In genomic region chr5:149141224-149141956, GRCh38 we compare ENCODE assay signal across 8 cellular contexts. TPM values are rescaled to one million over a fixed set of nuclear protein-coding genes. Genes with fewer than 3 reads are reported as not detected.
DNase-seq lines count a peak whose midpoint lies in the region; ATAC-seq and TF ChIP-seq lines count a peak whose summit lies in the region.

ABLIM3 (plus strand) TSS chr5:149141493; CDS start chr5:149142096, 603 bp downstream.

- H3K79me2 ChIP-seq in osteoblast (ENCODE audit: insufficient read depth, low read length), result peaks cover 35% of the 10 kb centered on the region

- H3K36me3 Mint-ChIP-seq in CD8-positive, alpha-beta memory T cell, result no peaks in the 10 kb centered on the region
- peaks cover 5% of the 10 kb centered on the region for H3K36me3 Mint-ChIP-seq in activated naive CD8-positive, alpha-beta T cell
- peaks cover 1% of the 10 kb centered on the region for H3K36me3 Mint-ChIP-seq in glutamatergic neuron (ENCODE audit: unreplicated experiment)

- TF ChIP-seq CTCF in HL-60 (IDR thresholded peaks at IDR 0.05; ENCODE audit: insufficient read depth, low read length) (peak; percentile 58), glutamatergic neuron (IDR thresholded peaks at IDR 0.05; ENCODE audit: partially characterized antibody, unreplicated experiment) (peak; percentile 97), osteoblast (IDR thresholded peaks at IDR 0.05; ENCODE audit: extremely low read depth, low read depth, low read length) (peak; percentile 78), suprapubic skin (IDR thresholded peaks at IDR 0.05) (peak; percentile 66 to 97)

- peaks cover 5% of the 10 kb centered on the region for H3K4me1 ChIP-seq in CD8-positive, alpha-beta memory T cell (ENCODE audit: insufficient read depth, low read length)
- peaks cover 26% of the 10 kb centered on the region for H3K4me1 ChIP-seq in osteoblast (ENCODE audit: insufficient read depth, low read length)
- H3K4me1 ChIP-seq in suprapubic skin, result peaks cover 35% of the 10 kb centered on the region

- TF ChIP-seq POLR2A in suprapubic skin (IDR thresholded peaks at IDR 0.05), result no peak

- peaks cover 0 to 8% (median 0%) of the 10 kb centered on the region in 5 donors for H3K9me3 Mint-ChIP-seq in CD8-positive, alpha-beta memory T cell
- H3K9me3 Mint-ChIP-seq in activated naive CD8-positive, alpha-beta T cell (ENCODE audit: low read depth), result no peaks in the 10 kb centered on the region
- peaks cover 2% of the 10 kb centered on the region for H3K9me3 Mint-ChIP-seq in glutamatergic neuron (ENCODE audit: unreplicated experiment)

- 22% methylated on average over 13 of the region's 54 CpGs for WGBS in suprapubic skin

- H3K9me3 ChIP-seq in CD8-positive, alpha-beta memory T cell (ENCODE audit: low read length), result no peaks in the 10 kb centered on the region
- H3K9me3 ChIP-seq in osteoblast (ENCODE audit: low read depth, low read length) (no peaks in the 10 kb centered on the region), suprapubic skin (no peaks in the 10 kb centered on the region)

- H3K4me3 Mint-ChIP-seq in CD8-positive, alpha-beta memory T cell, result peak within 1 kb of the TSS; percentile 34 to 75 (median 51)
- peak within 1 kb of the TSS; percentile 62 for H3K4me3 Mint-ChIP-seq in activated naive CD8-positive, alpha-beta T cell
- peak within 1 kb of the TSS; percentile 90 for H3K4me3 Mint-ChIP-seq in glutamatergic neuron (ENCODE audit: unreplicated experiment)

- H4K20me1 ChIP-seq in osteoblast (ENCODE audit: insufficient read depth, low read length), result no peaks in the 10 kb centered on the region

- H3K4me2 ChIP-seq in osteoblast (ENCODE audit: insufficient read depth, low read length), result peak within 1 kb of the TSS; percentile 96

- DNase-seq in CD8-positive, alpha-beta memory T cell, result peak; percentile 56 to 73 (median 61)
- DNase-seq in HL-60 (ENCODE audit: low read depth in 1 of 2, low spot score in 1 of 2) (peak; percentile 27 to 28), SK-N-DZ (ENCODE audit: low spot score) (peak; percentile 37), glutamatergic neuron (peak; percentile 82), osteoblast (ENCODE audit: insufficient read length, low spot score, missing footprints) (peak; percentile 92), suprapubic skin (ENCODE audit: low spot score in 2 of 2) (peak in 1 of 2 donors; percentile 80)

- H3K27ac Mint-ChIP-seq in CD8-positive, alpha-beta memory T cell, result peak within 1 kb of the TSS in 1 of 8 donors; percentile 52
- no peak within 1 kb of the TSS for H3K27ac Mint-ChIP-seq in activated naive CD8-positive, alpha-beta T cell
- H3K27ac Mint-ChIP-seq in glutamatergic neuron (ENCODE audit: unreplicated experiment), result no peak within 1 kb of the TSS

- H3K4me3 ChIP-seq in CD8-positive, alpha-beta memory T cell (ENCODE audit: low read length), result peak within 1 kb of the TSS; percentile 56
- H3K4me3 ChIP-seq in HL-60 (replicated peaks; ENCODE audit: insufficient read depth, low read length) (peak within 1 kb of the TSS; percentile 42), osteoblast (ENCODE audit: insufficient read depth, low read length) (peak within 1 kb of the TSS; percentile 88), suprapubic skin (peak within 1 kb of the TSS; percentile 64)

- peaks cover 8% of the 10 kb centered on the region for H3K27me3 ChIP-seq in CD8-positive, alpha-beta memory T cell (ENCODE audit: insufficient read depth, low read length, poor library complexity, severe bottlenecking)
- H3K27me3 ChIP-seq in HL-60 (ENCODE audit: insufficient read depth, poor library complexity, severe bottlenecking), result peaks cover 16% of the 10 kb centered on the region
- H3K27me3 ChIP-seq in osteoblast (ENCODE audit: insufficient read depth, low read length), result no peaks in the 10 kb centered on the region
- no peaks in the 10 kb centered on the region for H3K27me3 ChIP-seq in suprapubic skin

- peaks cover 22 to 39% of the 10 kb centered on the region in 2 donors for H3K27me3 Mint-ChIP-seq in CD8-positive, alpha-beta memory T cell
- H3K27me3 Mint-ChIP-seq in activated naive CD8-positive, alpha-beta T cell, result peaks cover 15% of the 10 kb centered on the region
- no peaks in the 10 kb centered on the region for H3K27me3 Mint-ChIP-seq in glutamatergic neuron (ENCODE audit: unreplicated experiment)

- POLR2A ChIA-PET in CD8-positive, alpha-beta memory T cell (lab: Charles Lee), result interaction anchor here (0.6 kb wide), 1 partner anchor 116 kb away, joined by 6 read pairs; no protein-coding TSS in a partner anchor

- ATAC-seq in GM19463 (IDR thresholded peaks at IDR 0.05; ENCODE audit: unreplicated experiment), result peak; percentile 86

- peaks cover 1 to 4% (median 4%) of the 10 kb centered on the region in 3 donors for H3K4me1 Mint-ChIP-seq in CD8-positive, alpha-beta memory T cell
- peaks cover 2% of the 10 kb centered on the region for H3K4me1 Mint-ChIP-seq in activated naive CD8-positive, alpha-beta T cell (ENCODE audit: low read depth)
- peaks cover 3% of the 10 kb centered on the region for H3K4me1 Mint-ChIP-seq in glutamatergic neuron (ENCODE audit: low read depth, unreplicated experiment)

- H3K36me3 ChIP-seq in CD8-positive, alpha-beta memory T cell (ENCODE audit: insufficient read depth, low read length), result no peaks in the 10 kb centered on the region
- H3K36me3 ChIP-seq in osteoblast (ENCODE audit: insufficient read depth, low read length) (no peaks in the 10 kb centered on the region), suprapubic skin (no peaks in the 10 kb centered on the region)

- H2AFZ ChIP-seq in osteoblast (ENCODE audit: low read length), result peak within 1 kb of the TSS; percentile 95

- H3K27ac ChIP-seq in CD8-positive, alpha-beta memory T cell (ENCODE audit: low read depth, low read length), result no peak within 1 kb of the TSS
- H3K27ac ChIP-seq in HL-60 (replicated peaks), result no peak within 1 kb of the TSS
- H3K27ac ChIP-seq in osteoblast (ENCODE audit: low read depth, low read length), result peak within 1 kb of the TSS; percentile 60
- peak within 1 kb of the TSS; percentile 72 for H3K27ac ChIP-seq in suprapubic skin

- no peak for TF ChIP-seq EP300 in suprapubic skin (IDR thresholded peaks at IDR 0.05)

- CTCF ChIA-PET in CD8-positive, alpha-beta memory T cell (lab: Charles Lee), result interaction anchor here (0.7 to 4.4 kb wide), 17 partner anchors 11 to 819 kb away, joined by 3 to 50 read pairs (median 4); partner anchors contain the start of gene GRPEL2

RNA-seq across cellular contexts. Expression of gene ABLIM3, which starts in this region (rescaled TPM):
- total RNA-seq in CD8-positive, alpha-beta memory T cell, result under 1 TPM in 1 of 2 experiments, not detected in 1; 0.09 TPM
- not detected for polyA plus RNA-seq in CD8-positive, alpha-beta memory T cell
- polyA plus RNA-seq in SK-N-DZ (2014; cell fraction: cytosol; rRNA removed), result not detected in 2 replicates
- not detected in 2 replicates for polyA plus RNA-seq in SK-N-DZ (2014; cell fraction: nucleus; rRNA removed)
- total RNA-seq in glutamatergic neuron (ENCODE audit: unreplicated experiment) (19.0 TPM), osteoblast (5.8 and 7.4 TPM in 2 replicates), suprapubic skin (10 to 100 TPM in 2 of 4 donors, 1 to 10 TPM in 2; 4.7 to 22.6 (median 13.4) TPM)

Comparison
In these comparisons a context has a peak if more than half of its experiments do, and no peak if none do; other contexts are left out.
1. Peak in DNase-seq and H3K4me3 ChIP-seq in CD8-positive, alpha-beta memory T cell; RNA of the gene not detected or under 1 TPM.
2. H3K27ac ChIP-seq: peak in osteoblast (single experiment) and suprapubic skin (single experiment); none in CD8-positive, alpha-beta memory T cell (single experiment) and HL-60 (single experiment).
3. Peak in every context shown above with its lines, with median percentiles within 50 percentile points of each other: H3K4me3 ChIP-seq, H3K4me3 Mint-ChIP-seq and CTCF ChIP-seq.